Comparison of ENCODE assay signal across 2 cellular contexts in the genomic region with DNA sequence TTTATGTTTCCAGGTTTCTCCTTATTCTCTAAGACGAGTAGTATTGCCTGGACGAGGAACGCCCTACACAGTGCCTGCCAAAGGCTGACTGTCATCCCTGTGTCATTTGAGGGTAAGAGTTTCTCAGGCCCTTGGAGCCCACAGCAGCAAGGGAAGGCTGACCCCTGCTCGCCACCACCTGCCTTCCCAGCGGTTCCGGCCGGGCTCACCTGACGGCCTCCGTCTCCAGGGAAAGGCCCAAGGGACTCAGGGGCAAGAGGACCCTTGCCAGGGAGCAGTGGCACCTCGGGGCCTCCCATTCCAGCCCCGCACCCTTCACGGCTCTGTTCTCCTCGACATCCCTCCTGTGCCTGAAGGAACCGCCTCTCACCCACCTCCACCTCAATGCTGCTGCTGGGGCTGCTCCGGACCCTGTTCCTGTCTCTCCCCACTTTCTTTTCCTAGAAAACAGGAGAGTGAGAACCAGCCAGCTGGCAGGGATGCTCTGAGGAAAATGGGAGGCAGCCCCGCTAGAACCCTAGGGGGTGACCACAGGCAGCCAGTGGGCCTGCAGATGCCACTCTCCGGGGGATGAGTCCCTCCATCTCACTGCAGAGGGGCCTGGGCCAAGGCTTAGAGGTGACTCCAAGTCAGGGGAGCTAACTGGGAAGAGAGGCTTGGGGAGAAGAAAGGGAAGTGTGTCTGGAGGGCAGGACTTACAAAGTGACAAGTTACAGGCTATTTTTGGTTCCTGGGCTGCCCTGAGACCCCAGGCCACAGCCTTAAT.
TF ChIP-seq lines count a peak whose summit lies in the region.

No MANE protein-coding gene starts in this region.

TF ChIP-seq in SK-N-SH, 30 proteins besides CTCF, POLR2A, EP300 and RAD21 (continued from another document):
- TF ChIP-seq POLR2AphosphoS5 (IDR thresholded peaks at IDR 0.05; ENCODE audit: low read depth, low read length) = no peak
- TF ChIP-seq GATA2 (CRISPR knock-in tag; IDR thresholded peaks at IDR 0.05) = no peak
- TF ChIP-seq PBX3 (IDR thresholded peaks at IDR 0.05) = no peak
- TF ChIP-seq CHD2 (IDR thresholded peaks at IDR 0.05; ENCODE audit: low read length, partially characterized antibody) = no peak
- TF ChIP-seq GABPA (IDR thresholded peaks at IDR 0.05; ENCODE audit: low read depth) = no peak
- no peak for TF ChIP-seq RXRA (IDR thresholded peaks at IDR 0.05; ENCODE audit: borderline replicate concordance, low read depth)
- TF ChIP-seq USF2 (IDR thresholded peaks at IDR 0.05; ENCODE audit: borderline replicate concordance, low read depth, low read length) = no peak
- no peak for TF ChIP-seq RFX5 (IDR thresholded peaks at IDR 0.05; ENCODE audit: low read length)
- TF ChIP-seq, protein P1, sequence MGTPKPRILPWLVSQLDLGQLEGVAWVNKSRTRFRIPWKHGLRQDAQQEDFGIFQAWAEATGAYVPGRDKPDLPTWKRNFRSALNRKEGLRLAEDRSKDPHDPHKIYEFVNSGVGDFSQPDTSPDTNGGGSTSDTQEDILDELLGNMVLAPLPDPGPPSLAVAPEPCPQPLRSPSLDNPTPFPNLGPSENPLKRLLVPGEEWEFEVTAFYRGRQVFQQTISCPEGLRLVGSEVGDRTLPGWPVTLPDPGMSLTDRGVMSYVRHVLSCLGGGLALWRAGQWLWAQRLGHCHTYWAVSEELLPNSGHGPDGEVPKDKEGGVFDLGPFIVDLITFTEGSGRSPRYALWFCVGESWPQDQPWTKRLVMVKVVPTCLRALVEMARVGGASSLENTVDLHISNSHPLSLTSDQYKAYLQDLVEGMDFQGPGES (IDR thresholded peaks at IDR 0.05; ENCODE audit: low read depth, low read length) = no peak
- TF ChIP-seq TAF1 (IDR thresholded peaks at IDR 0.05; ENCODE audit: borderline replicate concordance, low read depth, low read length) = no peak
- no peak for TF ChIP-seq SIN3A (IDR thresholded peaks at IDR 0.05; ENCODE audit: borderline replicate concordance, low read depth, low read length)
- TF ChIP-seq TCF12 (IDR thresholded peaks at IDR 0.05) = no peak
- no peak for TF ChIP-seq EZH2phosphoT487 (IDR thresholded peaks at IDR 0.05; ENCODE audit: borderline replicate concordance, low read depth)
- TF ChIP-seq, protein P2, sequence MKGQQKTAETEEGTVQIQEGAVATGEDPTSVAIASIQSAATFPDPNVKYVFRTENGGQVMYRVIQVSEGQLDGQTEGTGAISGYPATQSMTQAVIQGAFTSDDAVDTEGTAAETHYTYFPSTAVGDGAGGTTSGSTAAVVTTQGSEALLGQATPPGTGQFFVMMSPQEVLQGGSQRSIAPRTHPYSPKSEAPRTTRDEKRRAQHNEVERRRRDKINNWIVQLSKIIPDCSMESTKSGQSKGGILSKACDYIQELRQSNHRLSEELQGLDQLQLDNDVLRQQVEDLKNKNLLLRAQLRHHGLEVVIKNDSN (IDR thresholded peaks at IDR 0.05; ENCODE audit: borderline replicate concordance, low read depth) = no peak
- no peak for TF ChIP-seq TEAD4 (IDR thresholded peaks at IDR 0.05; ENCODE audit: borderline replicate concordance, insufficient read depth)
- TF ChIP-seq, protein P3, sequence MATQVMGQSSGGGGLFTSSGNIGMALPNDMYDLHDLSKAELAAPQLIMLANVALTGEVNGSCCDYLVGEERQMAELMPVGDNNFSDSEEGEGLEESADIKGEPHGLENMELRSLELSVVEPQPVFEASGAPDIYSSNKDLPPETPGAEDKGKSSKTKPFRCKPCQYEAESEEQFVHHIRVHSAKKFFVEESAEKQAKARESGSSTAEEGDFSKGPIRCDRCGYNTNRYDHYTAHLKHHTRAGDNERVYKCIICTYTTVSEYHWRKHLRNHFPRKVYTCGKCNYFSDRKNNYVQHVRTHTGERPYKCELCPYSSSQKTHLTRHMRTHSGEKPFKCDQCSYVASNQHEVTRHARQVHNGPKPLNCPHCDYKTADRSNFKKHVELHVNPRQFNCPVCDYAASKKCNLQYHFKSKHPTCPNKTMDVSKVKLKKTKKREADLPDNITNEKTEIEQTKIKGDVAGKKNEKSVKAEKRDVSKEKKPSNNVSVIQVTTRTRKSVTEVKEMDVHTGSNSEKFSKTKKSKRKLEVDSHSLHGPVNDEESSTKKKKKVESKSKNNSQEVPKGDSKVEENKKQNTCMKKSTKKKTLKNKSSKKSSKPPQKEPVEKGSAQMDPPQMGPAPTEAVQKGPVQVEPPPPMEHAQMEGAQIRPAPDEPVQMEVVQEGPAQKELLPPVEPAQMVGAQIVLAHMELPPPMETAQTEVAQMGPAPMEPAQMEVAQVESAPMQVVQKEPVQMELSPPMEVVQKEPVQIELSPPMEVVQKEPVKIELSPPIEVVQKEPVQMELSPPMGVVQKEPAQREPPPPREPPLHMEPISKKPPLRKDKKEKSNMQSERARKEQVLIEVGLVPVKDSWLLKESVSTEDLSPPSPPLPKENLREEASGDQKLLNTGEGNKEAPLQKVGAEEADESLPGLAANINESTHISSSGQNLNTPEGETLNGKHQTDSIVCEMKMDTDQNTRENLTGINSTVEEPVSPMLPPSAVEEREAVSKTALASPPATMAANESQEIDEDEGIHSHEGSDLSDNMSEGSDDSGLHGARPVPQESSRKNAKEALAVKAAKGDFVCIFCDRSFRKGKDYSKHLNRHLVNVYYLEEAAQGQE (IDR thresholded peaks at IDR 0.05; ENCODE audit: low read depth, low read length) = no peak

TF ChIP-seq in SK-N-SH treated with all-trans-retinoic acid at 6 μM for 48 hours, 23 proteins besides CTCF, POLR2A, EP300 and RAD21 (continued from another document):
- TF ChIP-seq ZC3H10 (CRISPR knock-in tag; IDR thresholded peaks at IDR 0.05) (no peak), ARNTL (CRISPR knock-in tag; IDR thresholded peaks at IDR 0.05; ENCODE audit: borderline replicate concordance, low read depth) (no peak), ZFP30 (CRISPR knock-in tag; IDR thresholded peaks at IDR 0.05) (no peak), TSHZ2 (CRISPR knock-in tag; IDR thresholded peaks at IDR 0.05) (no peak), SNAI2 (CRISPR knock-in tag; IDR thresholded peaks at IDR 0.05) (no peak), RARB (CRISPR knock-in tag; IDR thresholded peaks at IDR 0.05) (no peak), ZNF8 (CRISPR knock-in tag; IDR thresholded peaks at IDR 0.05) (no peak), GLIS3 (CRISPR knock-in tag; IDR thresholded peaks at IDR 0.05) (no peak), CSDC2 (CRISPR knock-in tag; IDR thresholded peaks at IDR 0.05) (no peak), TOX (CRISPR knock-in tag; IDR thresholded peaks at IDR 0.05; ENCODE audit: borderline replicate concordance) (no peak)
- TF ChIP-seq, protein P4, sequence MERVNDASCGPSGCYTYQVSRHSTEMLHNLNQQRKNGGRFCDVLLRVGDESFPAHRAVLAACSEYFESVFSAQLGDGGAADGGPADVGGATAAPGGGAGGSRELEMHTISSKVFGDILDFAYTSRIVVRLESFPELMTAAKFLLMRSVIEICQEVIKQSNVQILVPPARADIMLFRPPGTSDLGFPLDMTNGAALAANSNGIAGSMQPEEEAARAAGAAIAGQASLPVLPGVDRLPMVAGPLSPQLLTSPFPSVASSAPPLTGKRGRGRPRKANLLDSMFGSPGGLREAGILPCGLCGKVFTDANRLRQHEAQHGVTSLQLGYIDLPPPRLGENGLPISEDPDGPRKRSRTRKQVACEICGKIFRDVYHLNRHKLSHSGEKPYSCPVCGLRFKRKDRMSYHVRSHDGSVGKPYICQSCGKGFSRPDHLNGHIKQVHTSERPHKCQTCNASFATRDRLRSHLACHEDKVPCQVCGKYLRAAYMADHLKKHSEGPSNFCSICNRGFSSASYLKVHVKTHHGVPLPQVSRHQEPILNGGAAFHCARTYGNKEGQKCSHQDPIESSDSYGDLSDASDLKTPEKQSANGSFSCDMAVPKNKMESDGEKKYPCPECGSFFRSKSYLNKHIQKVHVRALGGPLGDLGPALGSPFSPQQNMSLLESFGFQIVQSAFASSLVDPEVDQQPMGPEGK (CRISPR knock-in tag; IDR thresholded peaks at IDR 0.05; ENCODE audit: borderline replicate concordance) = no peak
- TF ChIP-seq, protein P5, sequence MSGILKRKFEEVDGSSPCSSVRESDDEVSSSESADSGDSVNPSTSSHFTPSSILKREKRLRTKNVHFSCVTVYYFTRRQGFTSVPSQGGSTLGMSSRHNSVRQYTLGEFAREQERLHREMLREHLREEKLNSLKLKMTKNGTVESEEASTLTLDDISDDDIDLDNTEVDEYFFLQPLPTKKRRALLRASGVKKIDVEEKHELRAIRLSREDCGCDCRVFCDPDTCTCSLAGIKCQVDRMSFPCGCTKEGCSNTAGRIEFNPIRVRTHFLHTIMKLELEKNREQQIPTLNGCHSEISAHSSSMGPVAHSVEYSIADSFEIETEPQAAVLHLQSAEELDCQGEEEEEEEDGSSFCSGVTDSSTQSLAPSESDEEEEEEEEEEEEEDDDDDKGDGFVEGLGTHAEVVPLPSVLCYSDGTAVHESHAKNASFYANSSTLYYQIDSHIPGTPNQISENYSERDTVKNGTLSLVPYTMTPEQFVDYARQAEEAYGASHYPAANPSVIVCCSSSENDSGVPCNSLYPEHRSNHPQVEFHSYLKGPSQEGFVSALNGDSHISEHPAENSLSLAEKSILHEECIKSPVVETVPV (CRISPR knock-in tag; IDR thresholded peaks at IDR 0.05) = no peak
- TF ChIP-seq, protein P6, sequence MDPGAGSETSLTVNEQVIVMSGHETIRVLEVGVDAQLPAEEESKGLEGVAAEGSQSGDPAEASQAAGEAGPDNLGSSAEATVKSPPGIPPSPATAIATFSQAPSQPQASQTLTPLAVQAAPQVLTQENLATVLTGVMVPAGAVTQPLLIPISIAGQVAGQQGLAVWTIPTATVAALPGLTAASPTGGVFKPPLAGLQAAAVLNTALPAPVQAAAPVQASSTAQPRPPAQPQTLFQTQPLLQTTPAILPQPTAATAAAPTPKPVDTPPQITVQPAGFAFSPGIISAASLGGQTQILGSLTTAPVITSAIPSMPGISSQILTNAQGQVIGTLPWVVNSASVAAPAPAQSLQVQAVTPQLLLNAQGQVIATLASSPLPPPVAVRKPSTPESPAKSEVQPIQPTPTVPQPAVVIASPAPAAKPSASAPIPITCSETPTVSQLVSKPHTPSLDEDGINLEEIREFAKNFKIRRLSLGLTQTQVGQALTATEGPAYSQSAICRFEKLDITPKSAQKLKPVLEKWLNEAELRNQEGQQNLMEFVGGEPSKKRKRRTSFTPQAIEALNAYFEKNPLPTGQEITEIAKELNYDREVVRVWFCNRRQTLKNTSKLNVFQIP (CRISPR knock-in tag; IDR thresholded peaks at IDR 0.05; ENCODE audit: borderline replicate concordance, low read depth) = no peak
